ENCODE assay signal across 26 cellular contexts in genomic region chr6:62284725-62285124, GRCh38. TPM values are rescaled to one million over a fixed set of nuclear protein-coding genes. Genes with fewer than 3 reads are reported as not detected.
DNase-seq lines count a peak whose midpoint lies in the region; ATAC-seq and TF ChIP-seq lines count a peak whose summit lies in the region.
"Had no signal": no experiment of that assay in that cellular context is flagged by ENCODE, and none has a peak within 500 bp of the region (broad histone marks: within the 10 kb centered on the region; RNA-seq: fewer than 3 reads in every experiment).

No MANE protein-coding gene starts in this region.

- intact Hi-C loops in prostate gland (cut with DNase I), result no loop called here

- H3K9me3 ChIP-seq in NT2/D1 (ENCODE audit: insufficient read depth, low read length), result no peaks in the 10 kb centered on the region
- H3K9me3 ChIP-seq in iPS-18a (ENCODE audit: control insufficient read depth, low read depth, low read length), result no peaks in the 10 kb centered on the region
- H3K9me3 ChIP-seq in prostate gland, result no peaks in the 10 kb centered on the region
- H3K9me3 ChIP-seq: tibial nerve had no signal

- H3K36me3 ChIP-seq in H7 (replicated peaks; ENCODE audit: control insufficient read depth, insufficient read depth, low read length), result no peaks in the 10 kb centered on the region
- no peaks in the 10 kb centered on the region for H3K36me3 ChIP-seq in NT2/D1 (ENCODE audit: insufficient read depth, insufficient read length, low read length)
- no peaks in the 10 kb centered on the region for H3K36me3 ChIP-seq in iPS-18a (ENCODE audit: control insufficient read depth, low read depth, low read length)
- H3K36me3 ChIP-seq in prostate gland, result no peaks in the 10 kb centered on the region
- H3K36me3 ChIP-seq: tibial nerve had no signal

- no peak for TF ChIP-seq CTCF in progenitor cell of endocrine pancreas (IDR thresholded peaks at IDR 0.05; ENCODE audit: unreplicated experiment)
- TF ChIP-seq CTCF in prostate gland (IDR thresholded peaks at IDR 0.05), result no peak

- H3K36me3 Mint-ChIP-seq in progenitor cell of endocrine pancreas (ENCODE audit: insufficient read depth), result no peaks in the 10 kb centered on the region
- H3K36me3 Mint-ChIP-seq: activated naive CD8-positive, alpha-beta T cell treated with anti-CD3 and anti-CD28 coated beads, Interleukin-2, amount 10 ng/mL, durations not matched to agents 7 days and 5 days; CD4-positive, alpha-beta memory T cell had no signal

- no peak overlapping the region for H3K9ac ChIP-seq in NT2/D1 (ENCODE audit: insufficient read length, low read depth)
- peak overlapping the region; percentile 68 for H3K9ac ChIP-seq in iPS-18a (ENCODE audit: low read length)

- H3K4me1 ChIP-seq in NT2/D1 (ENCODE audit: insufficient read depth, insufficient read length), result no peaks in the 10 kb centered on the region
- peaks cover 10% of the 10 kb centered on the region for H3K4me1 ChIP-seq in iPS-18a (ENCODE audit: control insufficient read depth, low read depth, low read length)
- H3K4me1 ChIP-seq in prostate gland (replicated peaks), result no peaks in the 10 kb centered on the region

- H3K27ac ChIP-seq in iPS-18a (ENCODE audit: low read length) (no peak overlapping the region), prostate gland (no peak overlapping the region)
- H3K27ac ChIP-seq: PC-9, tibial nerve had no signal

- H3K4me3 ChIP-seq in H7 (ENCODE audit: insufficient read depth, low read depth, low read length), result peak overlapping the region; percentile 84; the same call in 1 of the 2 replicates
- H3K4me3 ChIP-seq in NT2/D1 (ENCODE audit: insufficient read length, low read depth), result peak overlapping the region; percentile 16
- peak overlapping the region; percentile 80 for H3K4me3 ChIP-seq in iPS-18a (ENCODE audit: low read length)
- H3K4me3 ChIP-seq in prostate gland, result no peak overlapping the region
- H3K4me3 ChIP-seq: PC-9 had no signal

- no peak overlapping the region for H3K27ac Mint-ChIP-seq in progenitor cell of endocrine pancreas
- H3K27ac Mint-ChIP-seq: activated CD4-positive, alpha-beta T cell treated with anti-CD3 and anti-CD28 coated beads, Interleukin-2, amount 10 ng/mL, durations not matched to agents 7 days and 5 days; activated naive CD8-positive, alpha-beta T cell treated with anti-CD3 and anti-CD28 coated beads, Interleukin-2, amount 10 ng/mL, durations not matched to agents 7 days and 5 days; activated T-helper 2 cell treated with anti-CD3 and anti-CD28 coated beads, Interferon-gamma antibody, Interleukin-2, Interleukin-4, amounts not matched to agents 10 μg/mL and 5 μg/mL and 100 μg/mL, durations not matched to agents 14 hours and 24 hours and 36 hours; CD4-positive, alpha-beta memory T cell; immature natural killer cell had no signal

- no peaks in the 10 kb centered on the region for H3K27me3 Mint-ChIP-seq in progenitor cell of endocrine pancreas
- H3K27me3 Mint-ChIP-seq: CD4-positive, alpha-beta memory T cell had no signal

- peak overlapping the region; percentile 91 for H3K4me3 Mint-ChIP-seq in progenitor cell of endocrine pancreas (ENCODE audit: low read depth)
- H3K4me3 Mint-ChIP-seq: activated CD4-positive, alpha-beta T cell treated with anti-CD3 and anti-CD28 coated beads, Interleukin-2, amount 10 ng/mL, durations not matched to agents 7 days and 5 days; CD4-positive, alpha-beta memory T cell had no signal

- H3K4me1 Mint-ChIP-seq in progenitor cell of endocrine pancreas (ENCODE audit: low read depth), result peaks cover 34% of the 10 kb centered on the region
- H3K4me1 Mint-ChIP-seq: activated CD4-positive, alpha-beta T cell treated with anti-CD3 and anti-CD28 coated beads, Interleukin-2, amount 10 ng/mL, durations not matched to agents 7 days and 5 days; CD4-positive, alpha-beta memory T cell had no signal

- no peak for ATAC-seq in HG03460 (IDR thresholded peaks at IDR 0.05; ENCODE audit: unreplicated experiment)
- ATAC-seq: left ventricle myocardium superior had no signal

- 41% methylated on average over 2 of the region's 2 CpGs for WGBS in prostate gland

- peaks cover 17% of the 10 kb centered on the region for H3K27me3 ChIP-seq in H7 (ENCODE audit: control insufficient read depth, insufficient read depth, low read length)
- peaks cover 25% of the 10 kb centered on the region for H3K27me3 ChIP-seq in NT2/D1 (ENCODE audit: insufficient read depth, insufficient read length)
- no peaks in the 10 kb centered on the region for H3K27me3 ChIP-seq in iPS-18a (ENCODE audit: control insufficient read depth, insufficient read depth, low read length)
- peaks cover 6% of the 10 kb centered on the region for H3K27me3 ChIP-seq in prostate gland (replicated peaks; ENCODE audit: insufficient read depth)

- DNase-seq in H7 (no peak), NT2/D1 (ENCODE audit: low read depth, low spot score) (no peak), progenitor cell of endocrine pancreas (ENCODE audit: low spot score, unreplicated experiment) (no peak), activated gamma-delta T cell (lab: John Stamatoyannopoulos, UW) (no peak), prostate gland (ENCODE audit: low spot score) (no peak), KG1 (lab: John Stamatoyannopoulos, UW) (no peak)
- DNase-seq: activated CD4-positive, alpha-beta T cell treated with anti-CD3 and anti-CD28 coated beads, Interleukin-2, amount 10 ng/mL, durations not matched to agents 7 days and 5 days; activated CD8-positive, alpha-beta memory T cell treated with anti-CD3 and anti-CD28 coated beads, Interleukin-2, amount 50 U/mL, for 4 hours; activated naive CD8-positive, alpha-beta T cell treated with anti-CD3 and anti-CD28 coated beads, Interleukin-2, amount 10 ng/mL, durations not matched to agents 7 days and 5 days; CD4-positive, alpha-beta memory T cell; HCEC 1CT; immature natural killer cell; left ventricle myocardium superior; NCI-H526 treated with DMSO at 0.1 percent for 48 hours; occipital lobe; PC-9; SIG-M5; stimulated activated CD4-positive, alpha-beta T cell treated with anti-CD3 and anti-CD28 coated beads, Interleukin-2, amount 100 ng/mL, for 24 hours; stimulated activated naive CD4-positive, alpha-beta T cell; T-helper 1 cell had no signal

- H3K9me3 Mint-ChIP-seq in progenitor cell of endocrine pancreas (ENCODE audit: low read depth), result no peaks in the 10 kb centered on the region
- H3K9me3 Mint-ChIP-seq: activated CD4-positive, alpha-beta T cell treated with anti-CD3 and anti-CD28 coated beads, Interleukin-2, amount 10 ng/mL, durations not matched to agents 7 days and 5 days; activated naive CD8-positive, alpha-beta T cell treated with anti-CD3 and anti-CD28 coated beads, Interleukin-2, amount 10 ng/mL, durations not matched to agents 7 days and 5 days; activated T-helper 2 cell treated with anti-CD3 and anti-CD28 coated beads, Interferon-gamma antibody, Interleukin-2, Interleukin-4, amounts not matched to agents 10 μg/mL and 5 μg/mL and 100 μg/mL, durations not matched to agents 14 hours and 24 hours and 36 hours had no signal

- no peak for TF ChIP-seq POLR2A in prostate gland (IDR thresholded peaks at IDR 0.05)

RNA-seq across cellular contexts. Expression of gene KHDRBS2, which starts 1.3 kb away (rescaled TPM):
- 3.7 and 6.3 TPM in 2 replicates for total RNA-seq in H7 (2014; rRNA removed; shearing (Covaris generic))
- total RNA-seq in progenitor cell of endocrine pancreas, result 9.7 and 11.3 TPM in 2 replicates
- under 1 TPM; 0.18 to 0.91 TPM for total RNA-seq in prostate gland
- total RNA-seq: activated CD4-positive, alpha-beta T cell treated with anti-CD3 and anti-CD28 coated beads, Interleukin-2, amount 10 ng/mL, durations not matched to agents 7 days and 5 days; activated naive CD8-positive, alpha-beta T cell treated with anti-CD3 and anti-CD28 coated beads, Interleukin-2, amount 10 ng/mL, durations not matched to agents 7 days and 5 days; activated T-helper 2 cell treated with anti-CD3 and anti-CD28 coated beads, Interferon-gamma antibody, Interleukin-2, Interleukin-4, amounts not matched to agents 10 μg/mL and 5 μg/mL and 100 μg/mL, durations not matched to agents 14 hours and 24 hours and 36 hours; CD4-positive, alpha-beta memory T cell; glomerular endothelial cell; HT1080; left ventricle myocardium superior; PC-9 had no signal

Comparison
In these comparisons a context has a peak if more than half of its experiments do, and no peak if none do; other contexts are left out.
1. H3K4me3 ChIP-seq: peak in H7 (single experiment), NT2/D1 (single experiment) and iPS-18a (single experiment); none in prostate gland (0 of 2).